ENCODE assay signal across 30 cellular contexts in genomic region chr1:203078478-203078877, GRCh38. TPM values are rescaled to one million over a fixed set of nuclear protein-coding genes. Genes with fewer than 3 reads are reported as not detected.
"Had no signal": no experiment of that assay in that cellular context is flagged by ENCODE, and none has a peak within 500 bp of the region (broad histone marks: within the 10 kb centered on the region; RNA-seq: fewer than 3 reads in every experiment).

No MANE protein-coding gene starts in this region.

- H3K4me3 Mint-ChIP-seq: dendritic cell treated with granulocyte-macrophage colony-stimulating factor and Interleukin-4, amounts not matched to agents 40 ng/mL and 50 ng/mL, for 4 days; effector memory CD8-positive, alpha-beta T cell; endodermal cell; mesothelial cell of epicardium had no signal

- H3K27ac Mint-ChIP-seq: dendritic cell treated with granulocyte-macrophage colony-stimulating factor and Interleukin-4, amounts not matched to agents 40 ng/mL and 50 ng/mL, for 4 days; effector memory CD8-positive, alpha-beta T cell; endodermal cell; mesothelial cell of epicardium had no signal

- H3K9me3 Mint-ChIP-seq: dendritic cell treated with granulocyte-macrophage colony-stimulating factor and Interleukin-4, amounts not matched to agents 40 ng/mL and 50 ng/mL, for 4 days; effector memory CD8-positive, alpha-beta T cell; endodermal cell; mesothelial cell of epicardium had no signal

- DNase-seq: colonic mucosa; cortex of kidney; effector CD8-positive, alpha-beta T cell; effector memory CD8-positive, alpha-beta T cell; endodermal cell; erythroblast; esophagus squamous epithelium; foreskin fibroblast; foreskin melanocyte; gastrocnemius medialis; glutamatergic neuron; head of caudate nucleus; heart right ventricle; hippocampal formation; left cardiac atrium; left lung; left ventricle myocardium superior; lower lobe of right lung; mesenchymal stem cell; mucosa of descending colon had no signal

- ATAC-seq: effector memory CD8-positive, alpha-beta T cell; esophagus mucosa; gastrocnemius medialis; heart right ventricle; left cardiac atrium; left lung; left ventricle myocardium superior; lower lobe of right lung; mucosa of descending colon had no signal

RNA-seq across cellular contexts. Expression of gene MYOG, which starts 7.3 kb away (rescaled TPM):
- total RNA-seq: chondrocyte, colonic mucosa, dermis microvascular lymphatic vessel endothelial cell, endodermal cell, esophagus mucosa, esophagus squamous epithelium, glomerular endothelial cell, heart right ventricle, kidney epithelial cell, left cardiac atrium, left lung, left ventricle myocardium superior, lower leg skin, lower lobe of right lung, lung microvascular endothelial cell, mesenteric fat pad, mesothelial cell of epicardium, mucosa of descending colon had no signal

RNA-seq across cellular contexts. Expression of gene ADORA1, which starts 49.0 kb away (rescaled TPM):
- total RNA-seq: dermis microvascular lymphatic vessel endothelial cell, glomerular endothelial cell, lung microvascular endothelial cell had no signal
